8 cellular contexts compared by ENCODE assay signal in the genomic region with DNA sequence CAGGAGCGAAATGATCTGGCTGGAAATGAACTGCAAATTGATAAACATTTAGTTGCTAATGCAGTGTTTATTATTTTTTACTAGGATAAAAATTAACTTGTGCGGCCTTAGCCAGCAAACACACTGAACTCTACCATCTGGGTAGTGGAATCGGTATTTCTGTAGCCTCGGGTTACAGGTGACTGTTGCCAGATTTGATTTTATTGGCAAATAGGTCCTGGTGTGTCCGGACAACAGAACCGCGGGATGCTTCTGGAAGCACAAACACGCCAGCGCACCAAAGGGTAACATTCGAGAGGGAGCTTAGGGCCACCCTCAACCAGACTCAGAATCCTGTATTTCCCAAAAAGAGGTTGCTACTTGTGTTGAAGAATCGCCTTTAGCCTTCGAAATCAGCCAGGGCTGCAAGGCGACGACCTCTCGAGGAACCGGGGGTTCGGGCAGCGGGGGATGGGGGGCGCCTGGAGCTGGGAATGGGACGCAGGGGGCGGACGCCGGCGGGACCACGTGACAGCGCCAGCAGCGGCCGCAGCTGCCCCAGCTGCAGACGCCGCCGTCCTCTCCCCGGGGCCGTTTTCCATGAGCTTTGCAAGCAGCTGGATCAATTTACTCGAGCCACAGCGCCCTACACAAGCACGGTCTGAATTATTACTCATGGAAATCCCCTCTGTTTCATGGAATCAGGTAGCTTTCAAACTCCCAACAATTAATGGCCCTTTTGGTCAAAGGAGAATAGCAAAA.
A peak's percentile ranks its signal among the peaks of the same experiment; 100 is the strongest.
DNase-seq lines count a peak whose midpoint lies in the region; ATAC-seq and TF ChIP-seq lines count a peak whose summit lies in the region.

No MANE protein-coding gene starts in this region.

- H3K4me1 Mint-ChIP-seq in T-helper 17 cell = peaks cover 39% of the 10 kb centered on the region

- no peaks in the 10 kb centered on the region for H3K36me3 Mint-ChIP-seq in T-helper 17 cell (ENCODE audit: low read depth)

- in situ Hi-C loops in ACHN (cut with HindIII; ENCODE audit: low pct_ligation_motif_present, low pct_unique_long_range_greater_than_20kb, low sequenced_read_pairs) = no loop called here

- no peaks in the 10 kb centered on the region for H3K9me3 ChIP-seq in T-helper 17 cell (ENCODE audit: control insufficient read depth, low read length, poor library complexity, severe bottlenecking)

- DNase-seq in A172 (ENCODE audit: low spot score) (peak; percentile 60), HCEC 1CT (peak; percentile 82), T-helper 17 cell (no peak), fibroblast of villous mesenchyme (ENCODE audit: low read depth) (peak; percentile 85), omental fat pad (ENCODE audit: low spot score) (no peak), ACHN (no peak)

- H3K27me3 Mint-ChIP-seq in T-helper 17 cell = no peaks in the 10 kb centered on the region

- ATAC-seq in T-helper 17 cell (no peak), omental fat pad (ENCODE audit: low FRiP score) (peak; percentile 70), HG03439 (IDR thresholded peaks at IDR 0.05; ENCODE audit: unreplicated experiment) (no peak), GM21825 (IDR thresholded peaks at IDR 0.05; ENCODE audit: unreplicated experiment) (no peak)

- peak overlapping the region; percentile 49 for H3K27ac Mint-ChIP-seq in T-helper 17 cell

- H3K4me3 Mint-ChIP-seq in T-helper 17 cell = no peak overlapping the region

- H3K4me3 ChIP-seq in fibroblast of villous mesenchyme (ENCODE audit: low read depth, low read length) = peak overlapping the region; percentile 10

- TF ChIP-seq CTCF in fibroblast of villous mesenchyme (IDR thresholded peaks at IDR 0.05; ENCODE audit: insufficient read depth, low read depth, low read length) = no peak
- no peak for TF ChIP-seq CTCF in omental fat pad (IDR thresholded peaks at IDR 0.05)

Comparison
In these comparisons a context has a peak if more than half of its experiments do, and no peak if none do; other contexts are left out.
1. DNase-seq: peak in A172 (single experiment), HCEC 1CT (single experiment) and fibroblast of villous mesenchyme (single experiment); none in T-helper 17 cell (0 of 3), omental fat pad (single experiment) and ACHN (single experiment).